ENCODE assay signal across 19 cellular contexts in genomic region chr17:27477971-27478684, GRCh38.
"Had no signal": no experiment of that assay in that cellular context is flagged by ENCODE, and none has a peak within 500 bp of the region (broad histone marks: within the 10 kb centered on the region; RNA-seq: fewer than 3 reads in every experiment).

No MANE protein-coding gene starts in this region.

- ATAC-seq: left lobe of liver had no signal

- H3K36me3 Mint-ChIP-seq: mesothelial cell of epicardium had no signal

- H3K9me3 Mint-ChIP-seq: activated naive CD8-positive, alpha-beta T cell treated with anti-CD3 and anti-CD28 coated beads for 36 hours; mesothelial cell of epicardium; stimulated activated naive CD8-positive, alpha-beta T cell treated with anti-CD3 and anti-CD28 coated beads, Interleukin-15, Interleukin-2, amounts not matched to agents 100 ng/mL and 50 ng/mL, for 24 hours had no signal

- H3K27ac Mint-ChIP-seq: mesothelial cell of epicardium had no signal

- H3K27ac ChIP-seq: right atrium auricular region, tibial nerve, uterus had no signal

- H3K27me3 ChIP-seq: right atrium auricular region, tibial nerve, uterus had no signal

- H3K36me3 ChIP-seq: right atrium auricular region, tibial nerve, uterus had no signal

- H3K27me3 Mint-ChIP-seq: activated naive CD8-positive, alpha-beta T cell treated with anti-CD3 and anti-CD28 coated beads for 36 hours; stimulated activated naive CD8-positive, alpha-beta T cell treated with anti-CD3 and anti-CD28 coated beads, Interleukin-15, Interleukin-2, amounts not matched to agents 100 ng/mL and 50 ng/mL, for 24 hours had no signal

- H3K4me3 Mint-ChIP-seq: activated naive CD8-positive, alpha-beta T cell treated with anti-CD3 and anti-CD28 coated beads for 36 hours; mesothelial cell of epicardium; stimulated activated naive CD8-positive, alpha-beta T cell treated with anti-CD3 and anti-CD28 coated beads, Interleukin-15, Interleukin-2, amounts not matched to agents 100 ng/mL and 50 ng/mL, for 24 hours had no signal

- H3K4me1 ChIP-seq: uterus had no signal

- DNase-seq: activated CD4-positive, alpha-beta T cell treated with anti-CD3 and anti-CD28 coated beads for 48 hours; activated CD4-positive, CD25-positive, alpha-beta regulatory T cell; activated CD8-positive, alpha-beta memory T cell treated with anti-CD3 and anti-CD28 coated beads for 24 hours; activated naive CD4-positive, alpha-beta T cell; activated naive CD8-positive, alpha-beta T cell treated with anti-CD3 and anti-CD28 coated beads for 36 hours; amniotic stem cell; caudate nucleus; foreskin melanocyte; hypothalamus; occipital lobe; stimulated activated CD4-positive, alpha-beta T cell treated with anti-CD3 and anti-CD28 coated beads, Interleukin-2, amount 100 ng/mL, for 24 hours; T-helper 9 cell; uterus had no signal

- H3K9me3 ChIP-seq: right atrium auricular region, tibial nerve, uterus had no signal

- H3K4me3 ChIP-seq: lung, right atrium auricular region, tibial nerve, uterus had no signal
